Comparison of ENCODE assay signal across 25 cellular contexts in genomic region chr11:76337469-76337868, GRCh38. TPM values are rescaled to one million over a fixed set of nuclear protein-coding genes. Genes with fewer than 3 reads are reported as not detected.
DNase-seq lines count a peak whose midpoint lies in the region; ATAC-seq and TF ChIP-seq lines count a peak whose summit lies in the region.
"Had no signal": no experiment of that assay in that cellular context is flagged by ENCODE, and none has a peak within 500 bp of the region (broad histone marks: within the 10 kb centered on the region; RNA-seq: fewer than 3 reads in every experiment).

No MANE protein-coding gene starts in this region.

- intact Hi-C loops in CD14-positive monocyte (cut with micrococcal nuclease): loop anchor here in 1 of 2 donors (5.0 kb wide), 1 partner anchor 45 kb away; the partner anchor contains the start of genes GVQW3 and THAP12
- intact Hi-C loops in CD4-positive, alpha-beta memory T cell (cut with micrococcal nuclease): no loop called here
- intact Hi-C loops in dendritic cell treated with granulocyte-macrophage colony-stimulating factor and Interleukin-4, amounts not matched to agents 40 ng/mL and 50 ng/mL, for 4 days (cut with micrococcal nuclease): loop anchor here (5.0 kb wide), 1 partner anchor 35 kb away; no protein-coding TSS in a partner anchor

- DNase-seq in CD14-positive monocyte (ENCODE audit: low spot score) (no peak), T-helper 17 cell (no peak)
- DNase-seq in CD4-positive, alpha-beta memory T cell: peak in 1 of 5 donors; percentile 12
- DNase-seq: COR-L47; DMS53; KBM-7; MV-4-11; NCI-H1105; NCI-H1436 treated with DMSO at 0.1 percent for 48 hours; NCI-H187 treated with DMSO at 0.1 percent for 48 hours; NCI-H2171 treated with DMSO at 0.1 percent for 48 hours; NCI-H345; NCI-H524; NCI-H774; NK-92 treated with Interleukin-12 subunit alpha and Interleukin-12 subunit beta, amount 100 ng/mL, for 24 hours; PC-3; Right ventricle myocardium superior had no signal

- H3K27ac ChIP-seq in CD4-positive, alpha-beta memory T cell (ENCODE audit: low read depth, low read length): no peak overlapping the region
- H3K27ac ChIP-seq: C4-2B, SJSA1 had no signal

- H3K27me3 ChIP-seq in CD4-positive, alpha-beta memory T cell (ENCODE audit: insufficient read depth, low read length): no peaks in the 10 kb centered on the region
- H3K27me3 ChIP-seq: SJSA1 had no signal

- no peak overlapping the region for H3K4me3 ChIP-seq in CD4-positive, alpha-beta memory T cell (ENCODE audit: low read length in 2 of 2)
- H3K4me3 ChIP-seq: SJSA1 had no signal

- no peak overlapping the region for H3K4me3 Mint-ChIP-seq in CD14-positive monocyte
- no peak overlapping the region for H3K4me3 Mint-ChIP-seq in CD4-positive, alpha-beta memory T cell
- H3K4me3 Mint-ChIP-seq in T-helper 17 cell: peak overlapping the region; percentile 34
- no peak overlapping the region for H3K4me3 Mint-ChIP-seq in dendritic cell treated with granulocyte-macrophage colony-stimulating factor and Interleukin-4, amounts not matched to agents 40 ng/mL and 50 ng/mL, for 4 days
- H3K4me3 Mint-ChIP-seq: B cell had no signal

- H3K36me3 ChIP-seq in CD4-positive, alpha-beta memory T cell (ENCODE audit: insufficient read depth, low read length): no peaks in the 10 kb centered on the region
- H3K36me3 ChIP-seq: SJSA1 had no signal

- H3K4me1 Mint-ChIP-seq in CD14-positive monocyte (peaks cover 48% of the 10 kb centered on the region), T-helper 17 cell (peaks cover 45% of the 10 kb centered on the region)
- H3K4me1 Mint-ChIP-seq in CD4-positive, alpha-beta memory T cell: peaks cover 18 to 45% (median 28%) of the 10 kb centered on the region in 4 donors
- peaks cover 49% of the 10 kb centered on the region for H3K4me1 Mint-ChIP-seq in dendritic cell treated with granulocyte-macrophage colony-stimulating factor and Interleukin-4, amounts not matched to agents 40 ng/mL and 50 ng/mL, for 4 days (ENCODE audit: low read depth)

- peaks cover 23% of the 10 kb centered on the region for H3K4me1 ChIP-seq in CD4-positive, alpha-beta memory T cell (ENCODE audit: insufficient read depth, low read length)
- H3K4me1 ChIP-seq: SJSA1 had no signal

- peaks cover 0 to 2% (median under 1%) of the 10 kb centered on the region in 3 donors for H3K27me3 Mint-ChIP-seq in CD14-positive monocyte (ENCODE audit: low read depth in 3 of 3)
- H3K27me3 Mint-ChIP-seq in CD4-positive, alpha-beta memory T cell: peaks cover 0 to 2% of the 10 kb centered on the region in 2 donors
- no peaks in the 10 kb centered on the region for H3K27me3 Mint-ChIP-seq in T-helper 17 cell
- no peaks in the 10 kb centered on the region for H3K27me3 Mint-ChIP-seq in dendritic cell treated with granulocyte-macrophage colony-stimulating factor and Interleukin-4, amounts not matched to agents 40 ng/mL and 50 ng/mL, for 4 days
- H3K27me3 Mint-ChIP-seq: B cell had no signal

- ATAC-seq in T-helper 17 cell: peak; percentile 58
- ATAC-seq in HG02973 (IDR thresholded peaks at IDR 0.05; ENCODE audit: unreplicated experiment): no peak
- ATAC-seq in HG02798 (IDR thresholded peaks at IDR 0.05; ENCODE audit: poor library complexity, unreplicated experiment): no peak
- no peak for ATAC-seq in GM21528 (IDR thresholded peaks at IDR 0.05; ENCODE audit: low FRiP score, unreplicated experiment)
- ATAC-seq: HCT116, PC-3 had no signal

- TF ChIP-seq CTCF in CD14-positive monocyte (IDR thresholded peaks at IDR 0.05): no peak

- H3K27ac Mint-ChIP-seq in CD14-positive monocyte: peak overlapping the region in 4 of 7 donors; percentile 68 to 94 (median 90)
- peak overlapping the region in 5 of 7 donors; percentile 12 to 83 (median 78) for H3K27ac Mint-ChIP-seq in CD4-positive, alpha-beta memory T cell
- no peak overlapping the region for H3K27ac Mint-ChIP-seq in T-helper 17 cell
- peak overlapping the region; percentile 94 for H3K27ac Mint-ChIP-seq in dendritic cell treated with granulocyte-macrophage colony-stimulating factor and Interleukin-4, amounts not matched to agents 40 ng/mL and 50 ng/mL, for 4 days
- H3K27ac Mint-ChIP-seq: B cell had no signal

- H3K36me3 Mint-ChIP-seq in CD14-positive monocyte (peaks cover 10% of the 10 kb centered on the region in 2 donors), T-helper 17 cell (ENCODE audit: low read depth) (no peaks in the 10 kb centered on the region)
- peaks cover 0 to 5% of the 10 kb centered on the region in 2 donors for H3K36me3 Mint-ChIP-seq in CD4-positive, alpha-beta memory T cell
- peaks cover 7% of the 10 kb centered on the region for H3K36me3 Mint-ChIP-seq in dendritic cell treated with granulocyte-macrophage colony-stimulating factor and Interleukin-4, amounts not matched to agents 40 ng/mL and 50 ng/mL, for 4 days (ENCODE audit: low read depth)

- peaks cover 10 to 24% (median 20%) of the 10 kb centered on the region in 7 donors for H3K9me3 Mint-ChIP-seq in CD14-positive monocyte
- peaks cover 0 to 26% (median 19%) of the 10 kb centered on the region in 8 donors for H3K9me3 Mint-ChIP-seq in CD4-positive, alpha-beta memory T cell
- H3K9me3 Mint-ChIP-seq in dendritic cell treated with granulocyte-macrophage colony-stimulating factor and Interleukin-4, amounts not matched to agents 40 ng/mL and 50 ng/mL, for 4 days: peaks cover 28% of the 10 kb centered on the region

- peaks cover 0 to 7% of the 10 kb centered on the region in 2 donors for H3K9me3 ChIP-seq in CD4-positive, alpha-beta memory T cell (ENCODE audit: control insufficient read depth in 1 of 2, low read length in 2 of 2)
- H3K9me3 ChIP-seq in T-helper 17 cell (ENCODE audit: control insufficient read depth, low read length, poor library complexity, severe bottlenecking): peaks cover 6% of the 10 kb centered on the region
- H3K9me3 ChIP-seq: SJSA1 had no signal

- CTCF ChIA-PET in CD4-positive, alpha-beta memory T cell (lab: Charles Lee; ENCODE audit: partially characterized antibody): interaction anchor here (1.2 kb wide), 1 partner anchor 9 kb away, joined by 3 read pairs; no protein-coding TSS in a partner anchor

- POLR2A ChIA-PET in CD4-positive, alpha-beta memory T cell (lab: Charles Lee; ENCODE audit: partially characterized antibody): no interaction called here

RNA-seq across cellular contexts. Expression of gene THAP12, which starts 43.5 kb away (rescaled TPM):
- 10 to 100 TPM; 20.0 to 22.5 TPM for polyA plus RNA-seq in CD14-positive monocyte
- total RNA-seq in CD4-positive, alpha-beta memory T cell: 10 to 100 TPM; 53.7 to 57.3 TPM
- polyA plus RNA-seq in CD4-positive, alpha-beta memory T cell: 10 to 100 TPM; 68.3 to 76.2 TPM
- 10 to 100 TPM; 53.1 to 60.8 TPM for total RNA-seq in T-helper 17 cell

RNA-seq across cellular contexts. Expression of gene GVQW3, which starts 43.7 kb away (rescaled TPM):
- under 1 TPM in 1 of 2 donors, not detected in 1; 0.15 TPM for polyA plus RNA-seq in CD14-positive monocyte
- 10 to 100 TPM in 1 of 2 experiments, 1 to 10 TPM in 1; 8.7 to 10.1 TPM for total RNA-seq in CD4-positive, alpha-beta memory T cell
- 1 to 10 TPM; 1.7 to 2.7 TPM for polyA plus RNA-seq in CD4-positive, alpha-beta memory T cell
- total RNA-seq in T-helper 17 cell: 1 to 10 TPM; 1.7 to 2.5 TPM
